In the genomic region with DNA sequence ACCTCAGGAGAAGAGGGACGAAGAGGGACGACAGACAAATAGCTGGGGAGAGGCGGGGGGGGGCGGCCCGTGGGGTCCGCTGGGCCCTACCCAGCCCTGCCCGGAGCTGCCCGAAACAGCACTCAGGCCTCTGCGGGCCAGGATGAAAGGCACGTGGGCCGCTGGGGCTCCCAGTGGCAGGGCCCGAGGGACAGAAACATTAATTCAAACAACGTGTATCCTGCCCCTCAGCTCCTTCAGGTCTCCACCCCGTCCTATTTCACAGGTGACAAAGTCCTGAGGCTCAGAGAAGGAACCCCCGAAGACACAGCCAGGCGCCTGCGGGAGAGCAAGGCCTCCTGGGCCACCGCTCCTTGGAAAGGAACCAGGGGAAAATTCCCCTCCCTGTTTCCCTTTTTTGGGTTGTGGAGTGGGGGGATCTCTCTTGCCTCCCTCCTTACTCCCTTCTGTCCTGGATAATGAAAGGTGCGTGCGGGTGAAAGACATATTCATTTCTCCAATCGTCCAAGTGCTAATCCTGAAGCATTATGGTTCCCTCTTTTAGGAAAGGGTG, we compare ENCODE assay signal across 1 cellular context.
TF ChIP-seq lines count a peak whose summit lies in the region.

No MANE protein-coding gene starts in this region.

TF ChIP-seq in K562, 482 proteins besides CTCF, POLR2A, EP300 and RAD21 (continued from another document):
- TF ChIP-seq, protein P1, sequence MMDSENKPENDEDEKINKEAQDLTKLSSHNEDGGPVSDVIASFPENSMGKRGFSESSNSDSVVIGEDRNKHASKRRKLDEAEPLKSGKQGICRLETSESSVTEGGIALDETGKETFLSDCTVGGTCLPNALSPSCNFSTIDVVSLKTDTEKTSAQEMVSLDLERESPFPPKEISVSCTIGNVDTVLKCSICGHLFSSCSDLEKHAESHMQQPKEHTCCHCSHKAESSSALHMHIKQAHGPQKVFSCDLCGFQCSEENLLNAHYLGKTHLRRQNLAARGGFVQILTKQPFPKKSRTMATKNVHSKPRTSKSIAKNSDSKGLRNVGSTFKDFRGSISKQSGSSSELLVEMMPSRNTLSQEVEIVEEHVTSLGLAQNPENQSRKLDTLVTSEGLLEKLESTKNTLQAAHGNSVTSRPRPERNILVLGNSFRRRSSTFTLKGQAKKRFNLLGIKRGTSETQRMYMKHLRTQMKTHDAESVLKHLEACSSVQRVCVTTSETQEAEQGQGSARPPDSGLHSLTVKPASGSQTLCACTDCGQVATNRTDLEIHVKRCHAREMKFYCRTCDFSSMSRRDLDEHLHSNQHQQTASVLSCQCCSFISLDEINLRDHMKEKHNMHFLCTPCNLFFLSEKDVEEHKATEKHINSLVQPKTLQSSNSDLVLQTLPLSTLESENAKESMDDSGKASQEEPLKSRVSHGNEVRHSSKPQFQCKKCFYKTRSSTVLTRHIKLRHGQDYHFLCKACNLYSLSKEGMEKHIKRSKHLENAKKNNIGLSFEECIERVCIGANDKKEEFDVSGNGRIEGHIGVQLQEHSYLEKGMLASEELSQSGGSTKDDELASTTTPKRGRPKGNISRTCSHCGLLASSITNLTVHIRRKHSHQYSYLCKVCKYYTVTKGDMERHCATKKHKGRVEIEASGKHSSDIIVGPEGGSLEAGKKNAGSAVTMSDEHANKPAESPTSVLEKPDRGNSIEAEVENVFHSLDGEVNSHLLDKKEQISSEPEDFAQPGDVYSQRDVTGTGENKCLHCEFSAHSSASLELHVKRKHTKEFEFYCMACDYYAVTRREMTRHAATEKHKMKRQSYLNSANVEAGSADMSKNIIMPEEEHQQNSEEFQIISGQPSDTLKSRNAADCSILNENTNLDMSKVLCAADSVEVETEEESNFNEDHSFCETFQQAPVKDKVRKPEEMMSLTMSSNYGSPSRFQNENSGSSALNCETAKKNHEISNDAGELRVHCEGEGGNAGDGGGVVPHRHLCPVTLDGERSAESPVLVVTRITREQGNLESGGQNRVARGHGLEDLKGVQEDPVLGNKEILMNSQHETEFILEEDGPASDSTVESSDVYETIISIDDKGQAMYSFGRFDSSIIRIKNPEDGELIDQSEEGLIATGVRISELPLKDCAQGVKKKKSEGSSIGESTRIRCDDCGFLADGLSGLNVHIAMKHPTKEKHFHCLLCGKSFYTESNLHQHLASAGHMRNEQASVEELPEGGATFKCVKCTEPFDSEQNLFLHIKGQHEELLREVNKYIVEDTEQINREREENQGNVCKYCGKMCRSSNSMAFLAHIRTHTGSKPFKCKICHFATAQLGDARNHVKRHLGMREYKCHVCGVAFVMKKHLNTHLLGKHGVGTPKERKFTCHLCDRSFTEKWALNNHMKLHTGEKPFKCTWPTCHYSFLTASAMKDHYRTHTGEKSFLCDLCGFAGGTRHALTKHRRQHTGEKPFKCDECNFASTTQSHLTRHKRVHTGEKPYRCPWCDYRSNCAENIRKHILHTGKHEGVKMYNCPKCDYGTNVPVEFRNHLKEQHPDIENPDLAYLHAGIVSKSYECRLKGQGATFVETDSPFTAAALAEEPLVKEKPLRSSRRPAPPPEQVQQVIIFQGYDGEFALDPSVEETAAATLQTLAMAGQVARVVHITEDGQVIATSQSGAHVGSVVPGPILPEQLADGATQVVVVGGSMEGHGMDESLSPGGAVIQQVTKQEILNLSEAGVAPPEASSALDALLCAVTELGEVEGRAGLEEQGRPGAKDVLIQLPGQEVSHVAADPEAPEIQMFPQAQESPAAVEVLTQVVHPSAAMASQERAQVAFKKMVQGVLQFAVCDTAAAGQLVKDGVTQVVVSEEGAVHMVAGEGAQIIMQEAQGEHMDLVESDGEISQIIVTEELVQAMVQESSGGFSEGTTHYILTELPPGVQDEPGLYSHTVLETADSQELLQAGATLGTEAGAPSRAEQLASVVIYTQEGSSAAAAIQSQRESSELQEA (IDR thresholded peaks at IDR 0.05; ENCODE audit: low read depth) = no peak
